Comparison of ENCODE assay signal across 9 cellular contexts in the genomic region with DNA sequence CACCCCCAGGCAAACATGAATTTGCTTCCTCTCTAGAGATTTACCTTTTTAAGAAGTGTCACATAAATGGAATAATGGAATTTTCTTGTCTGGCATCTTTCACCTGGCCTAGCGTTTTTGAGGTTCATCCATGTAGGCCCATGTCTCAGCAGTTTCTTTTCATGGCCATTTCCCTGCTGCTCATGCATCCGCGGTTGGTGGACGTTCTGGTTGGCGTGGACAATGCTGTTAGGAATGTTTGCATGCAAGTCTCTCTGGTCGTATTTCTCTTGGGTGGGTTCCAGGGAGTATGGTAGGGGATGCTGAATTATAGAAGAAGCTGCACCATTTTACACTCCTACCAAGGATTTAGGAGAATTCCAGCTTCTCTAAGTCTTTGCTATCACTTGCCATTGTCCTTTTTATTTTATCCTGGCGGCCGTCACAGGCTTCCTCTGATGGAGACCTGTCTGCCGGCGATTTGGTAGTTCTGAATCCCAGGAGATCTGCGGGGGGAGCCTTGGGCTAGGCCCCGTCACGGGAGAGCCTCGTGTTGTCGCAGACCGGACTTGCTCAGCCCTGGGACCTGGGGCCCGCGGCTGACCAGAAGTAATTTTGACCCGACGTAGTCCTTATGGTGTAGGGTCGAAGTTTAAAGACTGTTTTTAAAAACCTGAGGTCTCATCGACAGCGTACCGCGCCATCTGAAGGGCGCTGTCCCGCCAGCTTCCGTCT. TPM values are rescaled to one million over a fixed set of nuclear protein-coding genes. Genes with fewer than 3 reads are reported as not detected.
DNase-seq lines count a peak whose midpoint lies in the region; ATAC-seq, FAIRE-seq and TF ChIP-seq lines count a peak whose summit lies in the region.
"Had no signal": no experiment of that assay in that cellular context is flagged by ENCODE, and none has a peak within 500 bp of the region (broad histone marks: within the 10 kb centered on the region; RNA-seq: fewer than 3 reads in every experiment).

No MANE protein-coding gene starts in this region.

- no peak for TF ChIP-seq CTCF in astrocyte of the spinal cord (IDR thresholded peaks at IDR 0.05; ENCODE audit: low read depth, low read length)

- no peak for TF ChIP-seq POLR2A in GM12891 (IDR thresholded peaks at IDR 0.05; ENCODE audit: low read depth, low read length)

- WGBS in small intestine, 3 donors: 2 to 5% (median 4%) methylated on average over 28 of the region's 28 CpGs

- in situ Hi-C loops in astrocyte of the spinal cord (cut with HindIII; ENCODE audit: low sequenced_read_pairs): no loop called here

- DNase-seq in ELR (ENCODE audit: low read depth) (peak; percentile 68), astrocyte of the spinal cord (ENCODE audit: low read depth, low spot score) (peak; percentile 80), small intestine (no peak), GM12891 (ENCODE audit: insufficient read length, low spot score) (no peak)

- H3K4me3 ChIP-seq in astrocyte of the spinal cord (ENCODE audit: low read depth, low read length) (peak overlapping the region; percentile 82), iPS-18a (ENCODE audit: low read length) (peak overlapping the region; percentile 84), small intestine (ENCODE audit: low read depth in 1 of 2, low read length in 2 of 2) (peak overlapping the region; percentile 52 to 59)

- no peaks in the 10 kb centered on the region for H3K9me3 ChIP-seq in KOPT-K1 (ENCODE audit: insufficient read depth, low read length, poor library complexity, severe bottlenecking)
- H3K9me3 ChIP-seq in iPS-18a (ENCODE audit: control insufficient read depth, low read depth, low read length): no peaks in the 10 kb centered on the region
- H3K9me3 ChIP-seq in small intestine (ENCODE audit: control insufficient read depth, low read depth): no peaks in the 10 kb centered on the region

- H3K27me3 ChIP-seq in iPS-18a (ENCODE audit: control insufficient read depth, insufficient read depth, low read length) (no peaks in the 10 kb centered on the region), small intestine (ENCODE audit: control insufficient read depth in 2 of 2, insufficient read depth in 2 of 2, low read length in 2 of 2) (no peaks in the 10 kb centered on the region)

- peak overlapping the region; percentile 70 for H3K9ac ChIP-seq in iPS-18a (ENCODE audit: low read length)

- FAIRE-seq in small intestine (lab: Jason Lieb, UNC) (no peak), GM12891 (lab: Jason Lieb, UNC) (no peak)
- FAIRE-seq: frontal cortex had no signal

- H3K4me1 ChIP-seq in iPS-18a (ENCODE audit: control insufficient read depth, low read depth, low read length) (peaks cover 15% of the 10 kb centered on the region), small intestine (ENCODE audit: control insufficient read depth in 2 of 2, insufficient read depth in 1 of 2, low read depth in 1 of 2, low read length in 1 of 2) (peaks cover 0 to 7% of the 10 kb centered on the region in 2 donors)

- ATAC-seq in GM21576 (IDR thresholded peaks at IDR 0.05; ENCODE audit: unreplicated experiment) (peak; percentile 25), GM19324 (IDR thresholded peaks at IDR 0.05; ENCODE audit: low FRiP score, unreplicated experiment) (no peak)

- H3K27ac ChIP-seq in KOPT-K1 (ENCODE audit: low read depth, low read length, poor library complexity, severe bottlenecking) (peak overlapping the region; percentile 47), iPS-18a (ENCODE audit: low read length) (peak overlapping the region; percentile 65), small intestine (ENCODE audit: low read depth in 1 of 2, low read length in 1 of 2) (peak overlapping the region; percentile 81 to 95)

- H3K36me3 ChIP-seq in KOPT-K1 (ENCODE audit: insufficient read depth, low read length) (peaks cover 4% of the 10 kb centered on the region; the same call in 1 of the 2 replicates), iPS-18a (ENCODE audit: control insufficient read depth, low read depth, low read length) (no peaks in the 10 kb centered on the region), small intestine (ENCODE audit: control insufficient read depth in 2 of 2, insufficient read depth in 2 of 2, low read length in 2 of 2) (peaks cover 0 to 3% of the 10 kb centered on the region in 2 donors)

TF ChIP-seq in GM12891, 5 proteins besides CTCF, POLR2A, EP300 and RAD21:
- no peak for TF ChIP-seq PAX5 (IDR thresholded peaks at IDR 0.05; ENCODE audit: insufficient read depth, low read length, severe bottlenecking)
- TF ChIP-seq TAF1 (IDR thresholded peaks at IDR 0.05; ENCODE audit: low read depth, low read length): no peak
- no peak for TF ChIP-seq POLR2AphosphoS5 (IDR thresholded peaks at IDR 0.05; ENCODE audit: low read depth, low read length)
- TF ChIP-seq SPI1 (IDR thresholded peaks at IDR 0.05; ENCODE audit: low read depth, low read length): no peak
- TF ChIP-seq POU2F2 (IDR thresholded peaks at IDR 0.05; ENCODE audit: low read depth, low read length): no peak

RNA-seq across cellular contexts. Expression of gene TADA2B, which starts 56.9 kb away (rescaled TPM):
- polyA plus RNA-seq in small intestine: 10 to 100 TPM; 13.5 to 14.7 (median 14.5) TPM
- polyA plus RNA-seq in GM12891 (2012; ENCODE audit: low read depth, missing spikeins): 5.1 TPM

Comparison
In these comparisons a context has a peak if more than half of its experiments do, and no peak if none do; other contexts are left out.
1. DNase-seq: peak in ELR (single experiment) and astrocyte of the spinal cord (single experiment); none in small intestine (single experiment) and GM12891 (single experiment).
2. Peak in every context shown above with its lines, with median percentiles within 50 percentile points of each other: H3K27ac ChIP-seq and H3K4me3 ChIP-seq.